In the genomic region with DNA sequence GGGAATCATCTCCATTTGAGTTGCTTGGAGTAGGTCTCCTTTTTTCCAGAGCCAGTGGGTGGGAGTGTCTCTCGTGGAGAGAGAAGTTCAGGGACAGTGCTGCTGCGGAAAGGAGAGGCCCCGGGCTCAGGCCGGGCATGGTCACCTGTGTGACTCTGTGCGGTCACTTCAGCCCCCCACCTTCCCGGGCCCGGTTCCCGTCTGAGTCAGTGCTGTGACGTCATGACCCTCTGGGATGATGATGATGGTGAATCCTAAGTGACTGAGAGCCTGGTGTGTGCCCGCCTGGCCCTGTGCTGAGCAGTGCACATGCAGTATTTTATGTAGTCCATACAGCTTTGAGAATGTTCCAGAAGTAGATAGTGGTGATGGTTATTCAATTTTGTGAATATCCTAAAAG, we compare ENCODE assay signal across 11 cellular contexts. TPM values are rescaled to one million over a fixed set of nuclear protein-coding genes. Genes with fewer than 3 reads are reported as not detected.
DNase-seq lines count a peak whose midpoint lies in the region; ATAC-seq, FAIRE-seq and TF ChIP-seq lines count a peak whose summit lies in the region.
"Had no signal": no experiment of that assay in that cellular context is flagged by ENCODE, and none has a peak within 500 bp of the region (broad histone marks: within the 10 kb centered on the region; RNA-seq: fewer than 3 reads in every experiment).

No MANE protein-coding gene starts in this region.

- H3K27me3 ChIP-seq in esophagus muscularis mucosa = no peaks in the 10 kb centered on the region
- H3K27me3 ChIP-seq in skeletal muscle tissue (ENCODE audit: control insufficient read depth in 3 of 3, insufficient read depth in 3 of 3, low read length in 3 of 3) = no peaks in the 10 kb centered on the region

- intact Hi-C loops in Calu3 (cut with micrococcal nuclease; ENCODE audit: unreplicated experiment) (no loop called here), esophagus muscularis mucosa (cut with DNase I) (no loop called here)

- H3K27me3 Mint-ChIP-seq in Calu3 (ENCODE audit: unreplicated experiment) (no peaks in the 10 kb centered on the region), T-cell (no peaks in the 10 kb centered on the region)

- H3K4me3 Mint-ChIP-seq in Calu3 (ENCODE audit: low read depth, unreplicated experiment) = no peak overlapping the region
- peak overlapping the region in 1 of 3 donors; percentile 89 for H3K4me3 Mint-ChIP-seq in T-cell

- CTCF ChIA-PET in Calu3 (lab: Charles Lee) = no interaction called here
- CTCF ChIA-PET in T-cell (lab: Charles Lee) = no interaction called here

- H3K9me3 Mint-ChIP-seq in Calu3 (ENCODE audit: low read depth, unreplicated experiment) (no peaks in the 10 kb centered on the region), T-cell (no peaks in the 10 kb centered on the region)

- TF ChIP-seq POLR2A in esophagus muscularis mucosa (IDR thresholded peaks at IDR 0.05; ENCODE audit: low read depth) = no peak

- no peak for ATAC-seq in T-cell (replicated peaks in 1 of 4)

- H3K36me3 Mint-ChIP-seq in Calu3 (ENCODE audit: insufficient read depth, unreplicated experiment) = peaks cover 74% of the 10 kb centered on the region
- H3K36me3 Mint-ChIP-seq in T-cell = peaks cover 24% of the 10 kb centered on the region

- FAIRE-seq in RCC 7860 (lab: Jason Lieb, UNC) = no peak
- FAIRE-seq: GM12892 had no signal

- H3K9ac ChIP-seq in skeletal muscle tissue (ENCODE audit: low read depth in 1 of 3, low read length in 3 of 3) = no peak overlapping the region

- WGBS in esophagus muscularis mucosa = 88% methylated on average over 9 of the region's 10 CpGs

- TF ChIP-seq CTCF in Calu3 (IDR thresholded peaks at IDR 0.05; ENCODE audit: unreplicated experiment) (no peak), esophagus muscularis mucosa (IDR thresholded peaks at IDR 0.05) (no peak)

- H3K27ac ChIP-seq in esophagus muscularis mucosa (replicated peaks in 1 of 4) = peak overlapping the region; percentile 6 to 92 (median 87)
- peak overlapping the region; percentile 97 for H3K27ac ChIP-seq in skeletal muscle tissue (ENCODE audit: low read depth, low read length)

- no peak for TF ChIP-seq EP300 in esophagus muscularis mucosa (IDR thresholded peaks at IDR 0.05)

- BruUV-seq in Calu3 (replicated peaks; lab: Mats Ljungman, UMichigan) = no TSS peak

- H3K9me3 ChIP-seq in esophagus muscularis mucosa (no peaks in the 10 kb centered on the region), skeletal muscle tissue (ENCODE audit: control insufficient read depth in 3 of 3, low read length in 3 of 3) (no peaks in the 10 kb centered on the region)

- H3K4me3 ChIP-seq in esophagus muscularis mucosa = no peak overlapping the region
- H3K4me3 ChIP-seq in skeletal muscle tissue (ENCODE audit: low read length in 3 of 3) = no peak overlapping the region

- H3K27ac Mint-ChIP-seq in Calu3 (ENCODE audit: unreplicated experiment) = peak overlapping the region; percentile 70
- H3K27ac Mint-ChIP-seq in T-cell = peak overlapping the region; percentile 96 to 98

- DNase-seq in Calu3 = no peak
- DNase-seq in T-cell = no peak
- no peak for DNase-seq in esophagus muscularis mucosa (ENCODE audit: extremely low spot score)
- no peak for DNase-seq in Kasumi-1 (lab: John Stamatoyannopoulos, UW)
- DNase-seq in NCI-H1436 treated with DMSO at 0.1 percent for 48 hours (lab: John Stamatoyannopoulos, UW) = no peak
- DNase-seq in HCEC 1CT = no peak
- no peak for DNase-seq in RCC 7860 (ENCODE audit: low spot score)
- DNase-seq: NCI-H1930; stimulated activated CD4-positive, alpha-beta T cell treated with anti-CD3 and anti-CD28 coated beads, Interleukin-12 subunit alpha, Interleukin-12 subunit beta, amount 100 ng/mL, for 4 hours had no signal

- peaks cover 46% of the 10 kb centered on the region for H3K4me1 Mint-ChIP-seq in Calu3 (ENCODE audit: low read depth, unreplicated experiment)
- peaks cover 76 to 80% (median 79%) of the 10 kb centered on the region in 3 donors for H3K4me1 Mint-ChIP-seq in T-cell

- H3K36me3 ChIP-seq in esophagus muscularis mucosa (peaks cover 15 to 34% (median 23%) of the 10 kb centered on the region in 4 donors), skeletal muscle tissue (ENCODE audit: control insufficient read depth in 3 of 3, insufficient read depth in 3 of 3, low read length in 3 of 3) (peaks cover 13 to 17% (median 15%) of the 10 kb centered on the region in 3 donors)

- H3K4me1 ChIP-seq in esophagus muscularis mucosa = peaks cover 55 to 81% (median 72%) of the 10 kb centered on the region in 4 donors
- peaks cover 38 to 54% (median 48%) of the 10 kb centered on the region in 3 donors for H3K4me1 ChIP-seq in skeletal muscle tissue (ENCODE audit: control insufficient read depth in 3 of 3, insufficient read depth in 3 of 3, low read length in 3 of 3)

- POLR2A ChIA-PET in T-cell (lab: Charles Lee) = no interaction called here

RNA-seq across cellular contexts. Expression of a gene that starts 32.6 kb away (rescaled TPM):
- total RNA-seq in Calu3 (2022) = 66.1 and 70.7 TPM in 2 replicates
- total RNA-seq in T-cell = 100 to 1,000 TPM in 4 of 5 donors, 10 to 100 TPM in 1; 93.6 to 126 (median 110) TPM
- total RNA-seq in esophagus muscularis mucosa = 10 to 100 TPM; 25.7 to 37.3 (median 31.5) TPM
- 13.6 TPM for total RNA-seq in skeletal muscle tissue
